In genomic region chr1:41525891-41526587, GRCh38 we compare ENCODE assay signal across 29 cellular contexts. TPM values are rescaled to one million over a fixed set of nuclear protein-coding genes. Genes with fewer than 3 reads are reported as not detected.
A peak's percentile ranks its signal among the peaks of the same experiment; 100 is the strongest.
DNase-seq lines count a peak whose midpoint lies in the region; ATAC-seq and TF ChIP-seq lines count a peak whose summit lies in the region.
"Had no signal": no experiment of that assay in that cellular context is flagged by ENCODE, and none has a peak within 500 bp of the region (broad histone marks: within the 10 kb centered on the region; RNA-seq: fewer than 3 reads in every experiment).

No MANE protein-coding gene starts in this region.

- no peak overlapping the region for H3K4me3 ChIP-seq in right cardiac atrium (ENCODE audit: low read length)
- no peak overlapping the region for H3K4me3 ChIP-seq in right atrium auricular region
- H3K4me3 ChIP-seq in aorta (ENCODE audit: low read length in 2 of 2) = no peak overlapping the region
- H3K4me3 ChIP-seq in foreskin fibroblast (ENCODE audit: low read depth in 1 of 2, low read length in 2 of 2) = no peak overlapping the region
- H3K4me3 ChIP-seq: BLaER1 treated with 17β-estradiol and CSF1 and Interleukin-3, amounts not matched to agents 10 nM and 100 nM; GM23338; left lung; sigmoid colon had no signal

- no peaks in the 10 kb centered on the region for H3K27me3 ChIP-seq in right cardiac atrium (ENCODE audit: control insufficient read depth, insufficient read depth)
- no peaks in the 10 kb centered on the region for H3K27me3 ChIP-seq in right atrium auricular region
- H3K27me3 ChIP-seq in aorta (ENCODE audit: control insufficient read depth in 1 of 2, insufficient read depth in 2 of 2, low read length in 1 of 2) = no peaks in the 10 kb centered on the region
- H3K27me3 ChIP-seq: BLaER1 treated with 17β-estradiol and CSF1 and Interleukin-3, amounts not matched to agents 10 nM and 100 nM; left lung; neutrophil; sigmoid colon had no signal

- no peak for TF ChIP-seq CTCF in right atrium auricular region (IDR thresholded peaks at IDR 0.05)
- TF ChIP-seq CTCF in foreskin fibroblast (IDR thresholded peaks at IDR 0.05; ENCODE audit: low read depth, low read length) = no peak

- intact Hi-C loops in right cardiac atrium (cut with DNase I) (no loop called here), aorta (cut with DNase I) (no loop called here)

- ATAC-seq in right cardiac atrium (no peak), esophagus mucosa (peak; percentile 6), aorta (ENCODE audit: low FRiP score) (no peak)
- ATAC-seq: activated CD8-positive, alpha-beta memory T cell treated with anti-CD3 and anti-CD28 coated beads, Interleukin-2, amount 10 ng/mL, durations not matched to agents 7 days and 5 days; activated T-cell treated with anti-CD3 and anti-CD28 coated beads, Interleukin-2, amount 50 U/mL, for 4 hours; GM23338; left lung had no signal

- no peaks in the 10 kb centered on the region for H3K4me1 ChIP-seq in right cardiac atrium (ENCODE audit: control insufficient read depth, insufficient read depth, low read length)
- H3K4me1 ChIP-seq in right atrium auricular region = no peaks in the 10 kb centered on the region
- H3K4me1 ChIP-seq in aorta (ENCODE audit: control insufficient read depth in 1 of 2, insufficient read depth in 2 of 2, low read length in 2 of 2) = no peaks in the 10 kb centered on the region
- H3K4me1 ChIP-seq: left lung, sigmoid colon had no signal

- H3K36me3 ChIP-seq in right atrium auricular region = no peaks in the 10 kb centered on the region
- no peaks in the 10 kb centered on the region for H3K36me3 ChIP-seq in aorta (ENCODE audit: control insufficient read depth in 1 of 2, insufficient read depth in 2 of 2, low read length in 1 of 2)
- H3K36me3 ChIP-seq: neutrophil, sigmoid colon had no signal

- H3K9me3 ChIP-seq in right cardiac atrium (ENCODE audit: control insufficient read depth, low read length) = no peaks in the 10 kb centered on the region
- H3K9me3 ChIP-seq in right atrium auricular region = no peaks in the 10 kb centered on the region
- H3K9me3 ChIP-seq in aorta (ENCODE audit: control insufficient read depth, low read length) = no peaks in the 10 kb centered on the region
- H3K9me3 ChIP-seq: left lung, neutrophil, sigmoid colon, SK-N-SH had no signal

- DNase-seq in right cardiac atrium (peak in 2 of 3 donors; percentile 25 to 32), right atrium auricular region (ENCODE audit: low spot score) (no peak), NCI-H510A treated with DMSO at 0.1 percent for 48 hours (lab: John Stamatoyannopoulos, UW) (peak; percentile 54), aorta (peak; percentile 17 to 70), glomerular visceral epithelial cell (ENCODE audit: extremely low spot score) (no peak), foreskin fibroblast (no peak)
- DNase-seq: activated CD4-positive, alpha-beta T cell treated with anti-CD3 and anti-CD28 coated beads, Interleukin-2, amount 50 U/mL, for 4 hours; activated CD8-positive, alpha-beta memory T cell treated with anti-CD3 and anti-CD28 coated beads, Interleukin-2, amount 10 ng/mL, durations not matched to agents 7 days and 5 days; activated T-cell treated with anti-CD3 and anti-CD28 coated beads, Interleukin-2, amount 50 U/mL, for 4 hours; central memory CD4-positive, alpha-beta T cell; cortex of kidney; DMS153; effector memory CD4-positive, alpha-beta T cell; GDM1; HFFc6; NCI-H187; sigmoid colon; SK-N-SH; stimulated activated CD4-positive, alpha-beta T cell treated with anti-CD3 and anti-CD28 coated beads, Interleukin-4, amount 100 ng/mL, for 1 hour had no signal

- H3K27ac ChIP-seq in right cardiac atrium (ENCODE audit: low read length) (no peak overlapping the region), right atrium auricular region (no peak overlapping the region), aorta (ENCODE audit: low read depth in 1 of 2, low read length in 2 of 2) (no peak overlapping the region)
- H3K27ac ChIP-seq: BLaER1 treated with 17β-estradiol and CSF1 and Interleukin-3, amounts not matched to agents 10 nM and 100 nM; epithelial cell of prostate; left lung; neutrophil; sigmoid colon had no signal

- 90% methylated on average over 18 of the region's 18 CpGs for WGBS in right cardiac atrium
- 90 to 92% methylated on average over 12 to 18 of the region's 18 CpGs for WGBS in aorta, 2 donors

RNA-seq across cellular contexts. Expression of gene EDN2, which starts 41.6 kb away (rescaled TPM):
- total RNA-seq in right cardiac atrium (under 1 TPM; 0.31 to 0.56 (median 0.38) TPM), right atrium auricular region (under 1 TPM in 1 of 2 donors, not detected in 1; 0.78 TPM), esophagus mucosa (4.7 TPM), aorta (1 to 10 TPM in 1 of 2 donors, under 1 TPM in 1; 0.36 to 1.5 TPM)
- polyA plus RNA-seq in right cardiac atrium (0.07 TPM), aorta (1 to 10 TPM in 1 of 2 donors, not detected in 1; 2.3 TPM)
- total RNA-seq: activated CD8-positive, alpha-beta memory T cell treated with anti-CD3 and anti-CD28 coated beads, Interleukin-2, amount 10 ng/mL, durations not matched to agents 7 days and 5 days; activated T-cell treated with anti-CD3 and anti-CD28 coated beads, Interleukin-2, amount 50 U/mL, for 4 hours; GM23338; HFFc6; mesenteric fat pad; OCI-LY7; posterior vena cava; T-helper 1 cell treated with Interleukin-12 subunit alpha and Interleukin-12 subunit beta and Interleukin-4 antibody, amounts not matched to agents 30 ng/mL and 1 ng/mL, for 36 hours had no signal
- polyA plus RNA-seq: GM23338 had no signal

Comparison
In these comparisons a context has a peak if more than half of its experiments do, and no peak if none do; other contexts are left out.
1. DNase-seq: peak in right cardiac atrium (2 of 3), NCI-H510A treated with DMSO at 0.1 percent for 48 hours (single experiment) and aorta (2 of 2); none in right atrium auricular region (single experiment), glomerular visceral epithelial cell (single experiment) and foreskin fibroblast (0 of 2).